ENCODE assay signal across 20 cellular contexts in the genomic region with DNA sequence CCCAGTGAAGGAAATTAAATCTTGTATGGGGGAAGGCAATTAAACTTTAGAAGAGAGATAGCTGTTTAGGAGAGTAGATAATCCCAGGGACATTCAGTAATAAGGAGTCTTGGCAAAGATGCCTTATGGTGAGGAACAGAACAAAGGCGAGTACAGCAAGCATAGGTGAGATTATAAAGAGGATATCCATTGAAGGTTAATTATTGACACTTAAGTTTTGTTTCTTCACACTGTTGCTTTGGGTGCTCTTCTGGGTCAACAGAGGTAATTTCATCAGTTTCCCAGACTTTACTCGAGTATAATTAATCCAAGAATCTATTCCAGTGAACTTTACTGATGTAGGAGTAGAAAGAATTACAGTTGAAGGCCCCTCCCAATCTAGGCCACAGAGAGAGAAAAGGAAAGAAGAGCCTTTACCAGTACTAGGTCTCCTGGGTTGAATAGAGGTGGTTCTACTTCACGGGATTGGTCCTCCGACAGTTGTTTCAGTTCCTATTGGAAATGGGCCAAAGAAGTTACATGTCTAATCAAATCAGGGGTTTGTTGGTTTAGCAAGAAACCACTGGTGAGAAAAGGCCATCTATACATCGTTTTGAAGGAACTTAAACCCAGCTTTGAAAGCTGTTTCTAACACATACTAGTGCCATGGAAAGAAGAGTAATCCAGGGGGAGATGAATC. TPM values are rescaled to one million over a fixed set of nuclear protein-coding genes. Genes with fewer than 3 reads are reported as not detected.
A peak's percentile ranks its signal among the peaks of the same experiment; 100 is the strongest.
DNase-seq lines count a peak whose midpoint lies in the region; ATAC-seq and TF ChIP-seq lines count a peak whose summit lies in the region.
"Had no signal": no experiment of that assay in that cellular context is flagged by ENCODE, and none has a peak within 500 bp of the region (broad histone marks: within the 10 kb centered on the region; RNA-seq: fewer than 3 reads in every experiment).

No MANE protein-coding gene starts in this region.

- DNase-seq in GM12864 (ENCODE audit: low read depth) (peak; percentile 27), Karpas-422 (peak; percentile 56), SIG-M5 treated with dmso at 0.1 percent for 504 hours (lab: John Stamatoyannopoulos, UW; ENCODE audit: unreplicated experiment) (no peak), BE2C (no peak)
- DNase-seq in stimulated activated CD8-positive, alpha-beta memory T cell treated with anti-CD3 and anti-CD28 coated beads, Interleukin-4, amount 100 ng/mL, for 48 hours: no peak
- DNase-seq in activated effector memory CD4-positive, alpha-beta T cell treated with anti-CD3 and anti-CD28 coated beads, Interleukin-2, amount 50 U/mL, for 16 hours: no peak
- DNase-seq: activated CD4-positive, alpha-beta memory T cell treated with anti-CD3 and anti-CD28 coated beads, Interleukin-2, amount 10 ng/mL, durations not matched to agents 7 days and 5 days; activated naive CD4-positive, alpha-beta T cell treated with Interleukin-2 at 50 U/mL for 16 hours; DMS153; NCI-H2081 treated with DMSO at 0.1 percent for 48 hours; nucleus accumbens; stimulated activated CD4-positive, alpha-beta T cell treated with anti-CD3 and anti-CD28 coated beads, Interleukin-12 subunit alpha, Interleukin-12 subunit beta, amount 100 ng/mL, for 4 hours had no signal

- TF ChIP-seq CTCF in GM12864 (IDR thresholded peaks at IDR 0.05; ENCODE audit: low read depth, low read length, missing control alignments) (no peak), BE2C (IDR thresholded peaks at IDR 0.05; ENCODE audit: low read depth, low read length) (no peak)

- H3K4me2 ChIP-seq in Karpas-422 (ENCODE audit: low read depth, low read length, poor library complexity, severe bottlenecking): no peak overlapping the region
- H3K4me2 ChIP-seq: A549, KMS-11 had no signal

- H2AFZ ChIP-seq in Karpas-422 (ENCODE audit: low read length): no peak overlapping the region

- H3K27me3 ChIP-seq in Karpas-422 (ENCODE audit: low read length) (no peaks in the 10 kb centered on the region), BE2C (peaks cover 7% of the 10 kb centered on the region)
- H3K27me3 ChIP-seq: cardiac muscle cell had no signal

- H3K27ac ChIP-seq in Karpas-422 (ENCODE audit: low read length): no peak overlapping the region
- H3K27ac ChIP-seq: A549, cardiac muscle cell, KMS-11 had no signal

- peak; percentile 77 for ATAC-seq in GM19452 (IDR thresholded peaks at IDR 0.05; ENCODE audit: unreplicated experiment)
- peak; percentile 89 for ATAC-seq in HG02885 (IDR thresholded peaks at IDR 0.05; ENCODE audit: poor library complexity, unreplicated experiment)
- ATAC-seq: A549 had no signal

- H3K4me3 ChIP-seq in GM12864 (ENCODE audit: low read depth, low read length) (no peak overlapping the region), Karpas-422 (ENCODE audit: low read length) (no peak overlapping the region), BE2C (ENCODE audit: low read depth, low read length) (no peak overlapping the region)
- H3K4me3 ChIP-seq: A549, cardiac muscle cell had no signal

- H3K79me2 ChIP-seq in Karpas-422 (ENCODE audit: low read length): no peaks in the 10 kb centered on the region

- H3K9me3 ChIP-seq in Karpas-422 (ENCODE audit: low read length) (no peaks in the 10 kb centered on the region), BE2C (no peaks in the 10 kb centered on the region)
- H3K9me3 ChIP-seq: A549 had no signal

- H3K36me3 ChIP-seq in Karpas-422 (ENCODE audit: insufficient read depth, low read length) (no peaks in the 10 kb centered on the region), BE2C (no peaks in the 10 kb centered on the region)
- H3K36me3 ChIP-seq: cardiac muscle cell had no signal

- H3K9ac ChIP-seq in Karpas-422 (ENCODE audit: low read length): no peak overlapping the region
- H3K9ac ChIP-seq: KMS-11 had no signal

- no peaks in the 10 kb centered on the region for H3K9me2 ChIP-seq in Karpas-422 (replicated peaks; ENCODE audit: insufficient read depth, low read length)

- H4K20me1 ChIP-seq in Karpas-422 (ENCODE audit: insufficient read depth, low read depth, low read length): no peaks in the 10 kb centered on the region

- H3K4me1 ChIP-seq in Karpas-422 (ENCODE audit: low read length): peaks cover 12% of the 10 kb centered on the region
- no peaks in the 10 kb centered on the region for H3K4me1 ChIP-seq in BE2C
- H3K4me1 ChIP-seq: A549 had no signal

RNA-seq across cellular contexts. Expression of a gene that starts 27.2 kb away (rescaled TPM):
- total RNA-seq in Karpas-422 (2014; rRNA removed; shearing (Covaris generic); ENCODE audit: low replicate concordance): not detected in 2 replicates
- polyA plus RNA-seq in BE2C (2012; ENCODE audit: insufficient read depth, insufficient read length, low read depth): not detected
- total RNA-seq: cardiac muscle cell, urinary bladder had no signal
- polyA plus RNA-seq: A549, cardiac muscle cell, endothelial cell of umbilical vein, liver had no signal

RNA-seq across cellular contexts. Expression of a gene that starts 29.5 kb away (rescaled TPM):
- not detected in 2 replicates for total RNA-seq in Karpas-422 (2014; rRNA removed; shearing (Covaris generic); ENCODE audit: low replicate concordance)
- not detected for polyA plus RNA-seq in BE2C (2012; ENCODE audit: insufficient read depth, insufficient read length, low read depth)
- total RNA-seq: activated CD4-positive, alpha-beta memory T cell treated with anti-CD3 and anti-CD28 coated beads, Interleukin-2, amount 10 ng/mL, durations not matched to agents 7 days and 5 days; cardiac muscle cell; endothelial cell of umbilical vein had no signal
- polyA plus RNA-seq: cardiac muscle cell, endothelial cell of umbilical vein, liver had no signal

Comparison
In these comparisons a context has a peak if more than half of its experiments do, and no peak if none do; other contexts are left out.
1. DNase-seq: peak in GM12864 (single experiment) and Karpas-422 (single experiment); none in SIG-M5 treated with dmso at 0.1 percent for 504 hours (single experiment), stimulated activated CD8-positive, alpha-beta memory T cell treated with anti-CD3 and anti-CD28 coated beads, Interleukin-4, amount 100 ng/mL, for 48 hours (single experiment), activated effector memory CD4-positive, alpha-beta T cell treated with anti-CD3 and anti-CD28 coated beads, Interleukin-2, amount 50 U/mL, for 16 hours (single experiment) and BE2C (single experiment).